ENCODE assay signal across 38 cellular contexts in the genomic region with DNA sequence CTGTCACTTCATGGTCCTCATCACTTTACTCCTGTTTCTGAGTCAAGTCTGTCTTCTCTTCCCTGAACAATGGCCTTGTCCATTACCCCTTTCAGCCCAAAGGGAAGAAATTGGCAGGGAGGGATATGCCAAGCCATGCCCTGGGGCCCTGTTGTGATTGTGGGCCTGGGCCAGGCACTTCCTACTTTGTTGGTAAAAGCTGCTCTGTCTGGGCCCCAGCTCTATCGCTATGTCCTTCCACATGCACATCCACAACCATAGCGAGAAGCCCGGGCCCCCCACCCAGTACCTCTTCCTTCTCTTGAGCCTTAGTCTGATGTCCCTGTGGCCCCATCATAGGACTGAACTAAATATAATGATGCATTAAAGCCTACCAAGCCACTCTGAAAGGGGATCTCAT.
"Had no signal": no experiment of that assay in that cellular context is flagged by ENCODE, and none has a peak within 500 bp of the region (broad histone marks: within the 10 kb centered on the region; RNA-seq: fewer than 3 reads in every experiment).

No MANE protein-coding gene starts in this region.

- H3K9me3 ChIP-seq: adrenal gland, ascending aorta, body of pancreas, breast epithelium had no signal

- H3K27me3 ChIP-seq: adrenal gland, ascending aorta, body of pancreas, brain microvascular endothelial cell, breast epithelium, cardiac muscle cell had no signal

- H3K27me3 Mint-ChIP-seq: activated naive CD4-positive, alpha-beta T cell treated with anti-CD3 and anti-CD28 coated beads, Interleukin-2, amount 50 U/mL, for 24 hours; activated naive CD8-positive, alpha-beta T cell; activated naive CD8-positive, alpha-beta T cell treated with anti-CD3 and anti-CD28 coated beads for 36 hours; activated naive CD8-positive, alpha-beta T cell treated with anti-CD3 and anti-CD28 coated beads, Interleukin-2, amount 50 U/mL, for 24 hours; brain had no signal

- H3K4me1 Mint-ChIP-seq: activated naive CD4-positive, alpha-beta T cell treated with anti-CD3 and anti-CD28 coated beads, Interleukin-2, amount 10 ng/mL, durations not matched to agents 7 days and 5 days; activated naive CD4-positive, alpha-beta T cell treated with anti-CD3 and anti-CD28 coated beads, Interleukin-2, amount 50 U/mL, for 24 hours; activated naive CD8-positive, alpha-beta T cell treated with anti-CD3 and anti-CD28 coated beads for 36 hours; activated naive CD8-positive, alpha-beta T cell treated with anti-CD3 and anti-CD28 coated beads, Interleukin-2, amount 10 ng/mL, durations not matched to agents 7 days and 5 days; activated naive CD8-positive, alpha-beta T cell treated with anti-CD3 and anti-CD28 coated beads, Interleukin-2, amount 50 U/mL, for 24 hours; activated T-helper 17 cell treated with anti-CD3 and anti-CD28 coated beads, Interleukin-2, amount 50 U/mL, for 72 hours had no signal

- H3K4me1 ChIP-seq: ascending aorta, body of pancreas, breast epithelium had no signal

- H3K36me3 Mint-ChIP-seq: activated naive CD4-positive, alpha-beta T cell treated with anti-CD3 and anti-CD28 coated beads, Interleukin-2, amount 10 ng/mL, durations not matched to agents 7 days and 5 days; activated naive CD4-positive, alpha-beta T cell treated with anti-CD3 and anti-CD28 coated beads, Interleukin-2, amount 50 U/mL, for 24 hours; activated naive CD4-positive, alpha-beta T cell treated with anti-CD3 and anti-CD28 coated beads, Interleukin-2, amount 50 U/mL, for 72 hours; activated naive CD8-positive, alpha-beta T cell; activated naive CD8-positive, alpha-beta T cell treated with anti-CD3 and anti-CD28 coated beads for 36 hours; activated naive CD8-positive, alpha-beta T cell treated with anti-CD3 and anti-CD28 coated beads, Interleukin-2, amount 10 ng/mL, durations not matched to agents 7 days and 5 days; brain had no signal

- DNase-seq: activated effector memory CD4-positive, alpha-beta T cell treated with anti-CD3 and anti-CD28 coated beads, Interleukin-2, amount 50 U/mL, for 16 hours; activated effector memory CD4-positive, alpha-beta T cell treated with Interleukin-2 at 50 U/mL for 16 hours; activated gamma-delta T cell; activated gamma-delta T cell treated with Interleukin-2 at 50 U/mL for 16 hours; activated naive CD4-positive, alpha-beta T cell; activated naive CD4-positive, alpha-beta T cell treated with anti-CD3 and anti-CD28 coated beads for 36 hours; activated naive CD4-positive, alpha-beta T cell treated with anti-CD3 and anti-CD28 coated beads, Interleukin-2, amount 10 ng/mL, durations not matched to agents 7 days and 5 days; activated naive CD4-positive, alpha-beta T cell treated with anti-CD3 and anti-CD28 coated beads, Interleukin-2, amount 50 U/mL, for 16 hours; activated naive CD4-positive, alpha-beta T cell treated with Interleukin-2 at 50 U/mL for 16 hours; activated naive CD8-positive, alpha-beta T cell treated with anti-CD3 and anti-CD28 coated beads for 36 hours; activated naive CD8-positive, alpha-beta T cell treated with anti-CD3 and anti-CD28 coated beads, Interleukin-2, amount 10 ng/mL, durations not matched to agents 7 days and 5 days; activated naive CD8-positive, alpha-beta T cell treated with anti-CD3 and anti-CD28 coated beads, Interleukin-2, amount 50 U/mL, for 24 hours; activated T-cell treated with anti-CD3 and anti-CD28 coated beads for 4 hours; activated T-cell treated with anti-CD3 and anti-CD28 coated beads, Interleukin-2, amount 50 U/mL, for 1 hour; activated T-cell treated with anti-CD3 and anti-CD28 coated beads, Interleukin-2, amount 50 U/mL, for 24 hours; activated T-cell treated with anti-CD3 and anti-CD28 coated beads, Interleukin-2, amount 50 U/mL, for 4 hours; activated T-cell treated with anti-CD3 and anti-CD28 coated beads, Interleukin-2, amount 50 U/mL, for 48 hours; activated T-cell treated with anti-CD3 and anti-CD28 coated beads, Interleukin-2, amount 50 U/mL, for 72 hours; adrenal gland; amniotic stem cell; amygdala; anterior cingulate cortex; aorta; body of pancreas; brain microvascular endothelial cell; caudate nucleus; central memory CD4-positive, alpha-beta T cell; cerebellar nuclear complex had no signal

- H3K27ac Mint-ChIP-seq: activated naive CD4-positive, alpha-beta T cell treated with anti-CD3 and anti-CD28 coated beads for 36 hours; activated naive CD4-positive, alpha-beta T cell treated with anti-CD3 and anti-CD28 coated beads, Interleukin-2, amount 10 ng/mL, durations not matched to agents 7 days and 5 days; activated naive CD4-positive, alpha-beta T cell treated with anti-CD3 and anti-CD28 coated beads, Interleukin-2, amount 50 U/mL, for 24 hours; activated naive CD4-positive, alpha-beta T cell treated with anti-CD3 and anti-CD28 coated beads, Interleukin-2, amount 50 U/mL, for 72 hours; activated naive CD8-positive, alpha-beta T cell; activated naive CD8-positive, alpha-beta T cell treated with anti-CD3 and anti-CD28 coated beads for 36 hours; activated naive CD8-positive, alpha-beta T cell treated with anti-CD3 and anti-CD28 coated beads, Interleukin-2, amount 10 ng/mL, durations not matched to agents 7 days and 5 days; activated naive CD8-positive, alpha-beta T cell treated with anti-CD3 and anti-CD28 coated beads, Interleukin-2, amount 50 U/mL, for 24 hours; activated T-cell treated with anti-CD3 and anti-CD28 coated beads, Interleukin-2, amount 50 U/mL, for 24 hours; activated T-cell treated with anti-CD3 and anti-CD28 coated beads, Interleukin-2, amount 50 U/mL, for 72 hours; activated T-helper 1 cell treated with anti-CD3 and anti-CD28 coated beads, Interleukin-12 subunit alpha, Interleukin-12 subunit beta, Interleukin-2, Interleukin-4 antibody, amounts not matched to agents 30 ng/mL and 10 ng/mL and 1 ng/mL, durations not matched to agents 14 hours and 24 hours and 36 hours; activated T-helper 17 cell treated with anti-CD3 and anti-CD28 coated beads, Interleukin-2, amount 50 U/mL, for 72 hours; activated T-helper 2 cell treated with anti-CD3 and anti-CD28 coated beads, Interferon-gamma antibody, Interleukin-2, Interleukin-4, amounts not matched to agents 10 μg/mL and 5 μg/mL and 100 μg/mL, durations not matched to agents 14 hours and 24 hours and 36 hours; brain had no signal

- H3K9me3 Mint-ChIP-seq: activated naive CD4-positive, alpha-beta T cell treated with anti-CD3 and anti-CD28 coated beads for 36 hours; activated naive CD4-positive, alpha-beta T cell treated with anti-CD3 and anti-CD28 coated beads, Interleukin-2, amount 10 ng/mL, durations not matched to agents 7 days and 5 days; activated naive CD4-positive, alpha-beta T cell treated with anti-CD3 and anti-CD28 coated beads, Interleukin-2, amount 50 U/mL, for 24 hours; activated naive CD4-positive, alpha-beta T cell treated with anti-CD3 and anti-CD28 coated beads, Interleukin-2, amount 50 U/mL, for 72 hours; activated naive CD8-positive, alpha-beta T cell treated with anti-CD3 and anti-CD28 coated beads for 36 hours; activated naive CD8-positive, alpha-beta T cell treated with anti-CD3 and anti-CD28 coated beads, Interleukin-2, amount 10 ng/mL, durations not matched to agents 7 days and 5 days; activated naive CD8-positive, alpha-beta T cell treated with anti-CD3 and anti-CD28 coated beads, Interleukin-2, amount 50 U/mL, for 24 hours; activated T-cell treated with anti-CD3 and anti-CD28 coated beads, Interleukin-2, amount 50 U/mL, for 24 hours; activated T-cell treated with anti-CD3 and anti-CD28 coated beads, Interleukin-2, amount 50 U/mL, for 4 hours; activated T-cell treated with anti-CD3 and anti-CD28 coated beads, Interleukin-2, amount 50 U/mL, for 72 hours; activated T-helper 1 cell treated with anti-CD3 and anti-CD28 coated beads, Interleukin-12 subunit alpha, Interleukin-12 subunit beta, Interleukin-2, Interleukin-4 antibody, amounts not matched to agents 30 ng/mL and 10 ng/mL and 1 ng/mL, durations not matched to agents 14 hours and 24 hours and 36 hours; activated T-helper 17 cell treated with anti-CD3 and anti-CD28 coated beads, Interleukin-2, amount 50 U/mL, for 72 hours; activated T-helper 2 cell treated with anti-CD3 and anti-CD28 coated beads, Interferon-gamma antibody, Interleukin-2, Interleukin-4, amounts not matched to agents 10 μg/mL and 5 μg/mL and 100 μg/mL, durations not matched to agents 14 hours and 24 hours and 36 hours had no signal

- H3K4me3 Mint-ChIP-seq: activated naive CD4-positive, alpha-beta T cell treated with anti-CD3 and anti-CD28 coated beads for 36 hours; activated naive CD4-positive, alpha-beta T cell treated with anti-CD3 and anti-CD28 coated beads, Interleukin-2, amount 10 ng/mL, durations not matched to agents 7 days and 5 days; activated naive CD4-positive, alpha-beta T cell treated with anti-CD3 and anti-CD28 coated beads, Interleukin-2, amount 50 U/mL, for 24 hours; activated naive CD8-positive, alpha-beta T cell; activated naive CD8-positive, alpha-beta T cell treated with anti-CD3 and anti-CD28 coated beads for 36 hours; activated naive CD8-positive, alpha-beta T cell treated with anti-CD3 and anti-CD28 coated beads, Interleukin-2, amount 10 ng/mL, durations not matched to agents 7 days and 5 days; activated naive CD8-positive, alpha-beta T cell treated with anti-CD3 and anti-CD28 coated beads, Interleukin-2, amount 50 U/mL, for 24 hours; activated T-cell treated with anti-CD3 and anti-CD28 coated beads, Interleukin-2, amount 50 U/mL, for 24 hours; activated T-cell treated with anti-CD3 and anti-CD28 coated beads, Interleukin-2, amount 50 U/mL, for 4 hours; activated T-cell treated with anti-CD3 and anti-CD28 coated beads, Interleukin-2, amount 50 U/mL, for 72 hours; activated T-helper 1 cell treated with anti-CD3 and anti-CD28 coated beads, Interleukin-12 subunit alpha, Interleukin-12 subunit beta, Interleukin-2, Interleukin-4 antibody, amounts not matched to agents 30 ng/mL and 10 ng/mL and 1 ng/mL, durations not matched to agents 14 hours and 24 hours and 36 hours; activated T-helper 17 cell treated with anti-CD3 and anti-CD28 coated beads, Interleukin-2, amount 50 U/mL, for 72 hours; brain had no signal

- H3K36me3 ChIP-seq: adrenal gland, ascending aorta, brain microvascular endothelial cell, breast epithelium, cardiac muscle cell had no signal

- H3K4me3 ChIP-seq: adrenal gland, ascending aorta, body of pancreas, breast epithelium, cardiac muscle cell had no signal

- H3K27ac ChIP-seq: adrenal gland, ascending aorta, body of pancreas, brain microvascular endothelial cell, breast epithelium, cardiac muscle cell had no signal

- ATAC-seq: activated naive CD4-positive, alpha-beta T cell treated with anti-CD3 and anti-CD28 coated beads, Interleukin-2, amount 50 U/mL, for 72 hours; activated naive CD8-positive, alpha-beta T cell treated with anti-CD3 and anti-CD28 coated beads, Interleukin-2, amount 50 U/mL, for 24 hours; activated T-cell treated with anti-CD3 and anti-CD28 coated beads, Interleukin-2, amount 50 U/mL, for 4 hours; activated T-cell treated with anti-CD3 and anti-CD28 coated beads, Interleukin-2, amount 50 U/mL, for 72 hours; activated T-helper 17 cell treated with anti-CD3 and anti-CD28 coated beads, Interleukin-2, amount 50 U/mL, for 72 hours; body of pancreas had no signal
